Comparison of ENCODE assay signal across 17 cellular contexts in the genomic region with DNA sequence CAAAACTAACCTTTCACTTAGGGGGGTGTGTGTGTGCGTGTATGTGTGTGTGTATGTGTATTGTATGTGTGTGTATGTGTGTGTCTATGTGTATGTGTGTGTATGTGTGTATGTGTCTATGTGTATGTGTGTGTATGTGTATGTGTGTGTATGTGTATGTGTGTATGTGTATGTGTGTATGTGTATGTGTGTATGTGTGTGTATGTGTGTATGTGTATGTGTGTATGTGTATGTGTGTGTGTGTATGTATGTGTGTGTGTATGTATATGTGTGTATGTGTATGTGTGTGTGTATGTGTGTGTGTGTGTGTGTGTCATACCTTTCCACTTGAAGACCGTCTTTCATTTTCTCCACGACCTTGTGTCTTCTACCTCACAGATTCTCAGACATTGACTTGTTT. TPM values are rescaled to one million over a fixed set of nuclear protein-coding genes. Genes with fewer than 3 reads are reported as not detected.
DNase-seq lines count a peak whose midpoint lies in the region; ATAC-seq, FAIRE-seq and TF ChIP-seq lines count a peak whose summit lies in the region.
"Had no signal": no experiment of that assay in that cellular context is flagged by ENCODE, and none has a peak within 500 bp of the region (broad histone marks: within the 10 kb centered on the region; RNA-seq: fewer than 3 reads in every experiment).

No MANE protein-coding gene starts in this region.

- H2BK5ac ChIP-seq in trophoblast cell (ENCODE audit: low read depth, low read length, poor library complexity) = no peak overlapping the region

- H3K9me3 Mint-ChIP-seq in activated T-helper 17 cell treated with anti-CD3 and anti-CD28 coated beads, Interleukin-2, amount 50 U/mL, for 72 hours = no peaks in the 10 kb centered on the region
- no peaks in the 10 kb centered on the region for H3K9me3 Mint-ChIP-seq in naive thymus-derived CD8-positive, alpha-beta T cell
- H3K9me3 Mint-ChIP-seq: T-helper 1 cell treated with Interleukin-12 subunit alpha and Interleukin-12 subunit beta and Interleukin-4 antibody, amounts not matched to agents 30 μg/mL and 1 μg/mL, for 36 hours; type B pancreatic cell had no signal

- H3K79me1 ChIP-seq in trophoblast cell (ENCODE audit: low read length) = no peaks in the 10 kb centered on the region

- no peak overlapping the region for H2BK120ac ChIP-seq in trophoblast cell (ENCODE audit: insufficient read depth, low read length, poor library complexity)

- no peaks in the 10 kb centered on the region for H3K79me2 ChIP-seq in trophoblast cell (ENCODE audit: control insufficient read depth, insufficient read depth, low read length, poor library complexity)

- H4K91ac ChIP-seq in trophoblast cell (ENCODE audit: low read depth, low read length) = no peak overlapping the region

- no peak overlapping the region for H3K4ac ChIP-seq in trophoblast cell (ENCODE audit: low read depth, low read length)

- peaks cover 12 to 25% (median 22%) of the 10 kb centered on the region in 10 experiments for H3K4me1 ChIP-seq in BLaER1 treated with 17β-estradiol and CSF1 and Interleukin-3, amounts not matched to agents 10 nM and 100 nM
- H3K4me1 ChIP-seq in trophoblast cell (ENCODE audit: control insufficient read depth in 1 of 2, insufficient read depth in 2 of 2, low read length in 2 of 2) = peaks cover 0 to 3% of the 10 kb centered on the region in 2 experiments

- no peak overlapping the region for H2AK5ac ChIP-seq in trophoblast cell (ENCODE audit: low read length)

- no peak overlapping the region for H4K8ac ChIP-seq in trophoblast cell (ENCODE audit: low read depth, low read length)

- no peaks in the 10 kb centered on the region for H3K36me3 Mint-ChIP-seq in activated T-helper 17 cell treated with anti-CD3 and anti-CD28 coated beads, Interleukin-2, amount 50 U/mL, for 72 hours (ENCODE audit: low read depth)
- no peaks in the 10 kb centered on the region for H3K36me3 Mint-ChIP-seq in naive thymus-derived CD8-positive, alpha-beta T cell
- H3K36me3 Mint-ChIP-seq: type B pancreatic cell had no signal

- no peak overlapping the region for H2AFZ ChIP-seq in trophoblast cell (ENCODE audit: insufficient read depth, low read length, poor library complexity)

- POLR2A ChIA-PET in naive thymus-derived CD8-positive, alpha-beta T cell (lab: Charles Lee) = no interaction called here

- peak overlapping the region; percentile 22 for H3K4me3 Mint-ChIP-seq in activated T-helper 17 cell treated with anti-CD3 and anti-CD28 coated beads, Interleukin-2, amount 50 U/mL, for 72 hours
- peak overlapping the region; percentile 9 to 70 (median 58) for H3K4me3 Mint-ChIP-seq in naive thymus-derived CD8-positive, alpha-beta T cell
- H3K4me3 Mint-ChIP-seq: T-helper 1 cell treated with Interleukin-12 subunit alpha and Interleukin-12 subunit beta and Interleukin-4 antibody, amounts not matched to agents 30 μg/mL and 1 μg/mL, for 36 hours; type B pancreatic cell had no signal

- no peak overlapping the region for H3K27ac Mint-ChIP-seq in activated T-helper 17 cell treated with anti-CD3 and anti-CD28 coated beads, Interleukin-2, amount 50 U/mL, for 72 hours
- peak overlapping the region in 6 of 10 donors; percentile 1 to 68 (median 22) for H3K27ac Mint-ChIP-seq in naive thymus-derived CD8-positive, alpha-beta T cell
- H3K27ac Mint-ChIP-seq: T-helper 1 cell treated with Interleukin-12 subunit alpha and Interleukin-12 subunit beta and Interleukin-4 antibody, amounts not matched to agents 30 μg/mL and 1 μg/mL, for 36 hours; type B pancreatic cell had no signal

- no peaks in the 10 kb centered on the region for H3K36me3 ChIP-seq in BLaER1 treated with 17β-estradiol and CSF1 and Interleukin-3, amounts not matched to agents 10 nM and 100 nM
- H3K36me3 ChIP-seq in trophoblast cell (ENCODE audit: control insufficient read depth in 1 of 2, insufficient read depth in 2 of 2, low read length in 2 of 2) = no peaks in the 10 kb centered on the region
- H3K36me3 ChIP-seq: heart left ventricle, left ventricle myocardium inferior had no signal

- no peak overlapping the region for H4K12ac ChIP-seq in trophoblast cell (ENCODE audit: low read depth, low read length)

- no peak for ATAC-seq in activated T-helper 17 cell treated with anti-CD3 and anti-CD28 coated beads, Interleukin-2, amount 50 U/mL, for 72 hours (replicated peaks)
- peak in 1 of 2 donors; percentile 18 for ATAC-seq in naive thymus-derived CD8-positive, alpha-beta T cell
- ATAC-seq in GM18502 (IDR thresholded peaks at IDR 0.05; ENCODE audit: poor library complexity, unreplicated experiment) = no peak

- peaks cover 4% of the 10 kb centered on the region for H3K4me1 Mint-ChIP-seq in activated T-helper 17 cell treated with anti-CD3 and anti-CD28 coated beads, Interleukin-2, amount 50 U/mL, for 72 hours
- H3K4me1 Mint-ChIP-seq in naive thymus-derived CD8-positive, alpha-beta T cell = peaks cover 15 to 28% (median 22%) of the 10 kb centered on the region in 4 donors

- peaks cover 9 to 21% (median 13%) of the 10 kb centered on the region in 11 experiments; a peak in 18 of 22 replicates for H3K9me3 ChIP-seq in BLaER1 treated with 17β-estradiol and CSF1 and Interleukin-3, amounts not matched to agents 10 nM and 100 nM (replicated peaks in 1 of 11)
- H3K9me3 ChIP-seq in trophoblast cell (ENCODE audit: insufficient read depth, low read depth, low read length) = peaks cover 2% of the 10 kb centered on the region

- H3K14ac ChIP-seq in trophoblast cell (ENCODE audit: low read length) = no peak overlapping the region

- peaks cover 14 to 33% (median 26%) of the 10 kb centered on the region in 11 experiments for H3K27me3 ChIP-seq in BLaER1 treated with 17β-estradiol and CSF1 and Interleukin-3, amounts not matched to agents 10 nM and 100 nM
- peaks cover 16% of the 10 kb centered on the region for H3K27me3 ChIP-seq in trophoblast cell (ENCODE audit: insufficient read depth, low read length)

- peak; percentile 82 for FAIRE-seq in D721Med (lab: Jason Lieb, UNC)

- no peak overlapping the region; a peak in 1 of 22 replicates for H3K27ac ChIP-seq in BLaER1 treated with 17β-estradiol and CSF1 and Interleukin-3, amounts not matched to agents 10 nM and 100 nM
- H3K27ac ChIP-seq in trophoblast cell (ENCODE audit: low read depth, low read length) = no peak overlapping the region
- H3K27ac ChIP-seq: heart left ventricle, left ventricle myocardium inferior had no signal

- in situ Hi-C loops in G401 (cut with HindIII; ENCODE audit: low sequenced_read_pairs) = no loop called here

- no CpG with 5 or more reads among the region's 3 CpGs for WGBS in trophoblast cell (ENCODE audit: extremely low coverage, insufficient coverage, insufficient read length)

- H3K23ac ChIP-seq in trophoblast cell (ENCODE audit: low read length) = no peak overlapping the region

- H2BK12ac ChIP-seq in trophoblast cell (ENCODE audit: low read length) = no peak overlapping the region

- DNase-seq in D721Med (ENCODE audit: insufficient read length, low spot score) = no peak
- DNase-seq in naive thymus-derived CD8-positive, alpha-beta T cell = no peak
- DNase-seq in trophoblast cell = no peak
- no peak for DNase-seq in NCI-H2081 treated with DMSO at 0.1 percent for 48 hours (lab: John Stamatoyannopoulos, UW)
- no peak for DNase-seq in G401 (ENCODE audit: low spot score)
- DNase-seq: HCEC 1CT, NCI-H1436, SIG-M5 had no signal

- no peaks in the 10 kb centered on the region for H4K20me1 ChIP-seq in BLaER1 treated with 17β-estradiol and CSF1 and Interleukin-3, amounts not matched to agents 10 nM and 100 nM

- no peak for TF ChIP-seq CTCF in D721Med (IDR thresholded peaks at IDR 0.05; ENCODE audit: insufficient read depth, missing control alignments)

- H3K27me3 Mint-ChIP-seq in activated T-helper 17 cell treated with anti-CD3 and anti-CD28 coated beads, Interleukin-2, amount 50 U/mL, for 72 hours = peaks cover 10% of the 10 kb centered on the region
- H3K27me3 Mint-ChIP-seq in naive thymus-derived CD8-positive, alpha-beta T cell = peaks cover 0 to 6% (median 0%) of the 10 kb centered on the region in 5 donors

- no peak overlapping the region for H3K4me3 ChIP-seq in BLaER1 treated with 17β-estradiol and CSF1 and Interleukin-3, amounts not matched to agents 10 nM and 100 nM
- H3K4me3 ChIP-seq in trophoblast cell (ENCODE audit: low read depth, low read length) = no peak overlapping the region
- H3K4me3 ChIP-seq: heart left ventricle, left ventricle myocardium inferior had no signal

- H3K9ac ChIP-seq in BLaER1 treated with 17β-estradiol and CSF1 and Interleukin-3, amounts not matched to agents 10 nM and 100 nM = no peak overlapping the region
- no peak overlapping the region for H3K9ac ChIP-seq in trophoblast cell (ENCODE audit: low read length)

- H3K18ac ChIP-seq in trophoblast cell (ENCODE audit: low read length) = no peak overlapping the region

- peak overlapping the region; percentile 30 to 78 (median 73) for H3K4me2 ChIP-seq in BLaER1 treated with 17β-estradiol and CSF1 and Interleukin-3, amounts not matched to agents 10 nM and 100 nM
- no peak overlapping the region for H3K4me2 ChIP-seq in trophoblast cell (ENCODE audit: low read length)

RNA-seq across cellular contexts. Expression of a gene that starts 20.8 kb away (rescaled TPM):
- under 1 TPM; 0.34 to 0.56 TPM for total RNA-seq in activated T-helper 17 cell treated with anti-CD3 and anti-CD28 coated beads, Interleukin-2, amount 50 U/mL, for 72 hours
- total RNA-seq in naive thymus-derived CD8-positive, alpha-beta T cell = 10 to 100 TPM; 40.6 to 44.5 TPM
- 1 to 10 TPM in 2 of 3 donors, under 1 TPM in 1; 0.93 to 2.8 (median 1.1) TPM for polyA plus RNA-seq in naive thymus-derived CD8-positive, alpha-beta T cell
- 0.54 and 0.57 TPM in 2 replicates for polyA plus RNA-seq in trophoblast cell (2013)
- total RNA-seq in G401 (2014; rRNA removed; shearing (Covaris generic)) = 15.7 and 31.3 TPM in 2 replicates
- total RNA-seq: M059J, OCI-LY7 had no signal

Comparison
In these comparisons a context has a peak if more than half of its experiments do, and no peak if none do; other contexts are left out.
1. RNA of a gene that starts 20.8 kb away (total RNA-seq): 40.6 to 44.5 TPM in naive thymus-derived CD8-positive, alpha-beta T cell and 15.7 to 31.3 TPM in G401; 0.34 to 0.56 TPM in activated T-helper 17 cell treated with anti-CD3 and anti-CD28 coated beads, Interleukin-2, amount 50 U/mL, for 72 hours; every median in the first group is over 10 times any median in the second.